ENCODE assay signal across 14 cellular contexts in the genomic region with DNA sequence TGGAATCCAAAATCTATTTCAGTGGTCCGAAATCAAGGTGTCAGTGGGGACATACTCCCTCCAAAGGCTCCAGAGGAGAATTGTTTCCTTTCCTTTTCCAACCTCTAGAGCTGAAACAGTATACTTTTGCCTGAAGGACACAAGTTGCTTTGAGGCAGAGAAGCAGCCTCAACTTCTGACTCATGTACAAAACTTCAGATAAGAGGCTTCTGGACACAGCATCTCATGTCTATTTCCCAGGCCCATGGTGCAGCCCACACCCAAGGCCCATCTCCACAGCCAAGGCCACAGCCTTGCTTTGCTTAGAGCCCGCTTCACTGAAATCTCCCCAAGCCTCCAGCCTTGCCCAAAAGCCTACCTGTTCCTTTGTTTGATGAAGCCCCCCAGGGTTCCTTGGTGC.
"Had no signal": no experiment of that assay in that cellular context is flagged by ENCODE, and none has a peak within 500 bp of the region (broad histone marks: within the 10 kb centered on the region; RNA-seq: fewer than 3 reads in every experiment).

No MANE protein-coding gene starts in this region.

- H3K4me3 Mint-ChIP-seq: activated CD4-positive, alpha-beta T cell treated with anti-CD3 and anti-CD28 coated beads, Interleukin-2, amount 10 ng/mL, durations not matched to agents 24 days and 14 days; activated naive CD8-positive, alpha-beta T cell treated with anti-CD3 and anti-CD28 coated beads, Interleukin-2, amount 10 ng/mL, durations not matched to agents 7 days and 5 days; nephron progenitor cell; T-helper 17 cell; WTC11 had no signal

- H3K4me1 Mint-ChIP-seq: activated CD4-positive, alpha-beta T cell treated with anti-CD3 and anti-CD28 coated beads, Interleukin-2, amount 10 ng/mL, durations not matched to agents 24 days and 14 days; activated naive CD8-positive, alpha-beta T cell treated with anti-CD3 and anti-CD28 coated beads, Interleukin-2, amount 10 ng/mL, durations not matched to agents 7 days and 5 days had no signal

- H3K9me3 Mint-ChIP-seq: activated CD4-positive, alpha-beta T cell treated with anti-CD3 and anti-CD28 coated beads, Interleukin-2, amount 10 ng/mL, durations not matched to agents 24 days and 14 days had no signal

- DNase-seq: activated CD4-positive, alpha-beta T cell treated with anti-CD3 and anti-CD28 coated beads, Interleukin-2, amount 10 ng/mL, durations not matched to agents 24 days and 14 days; activated CD8-positive, alpha-beta memory T cell treated with anti-CD3 and anti-CD28 coated beads for 24 hours; activated naive CD8-positive, alpha-beta T cell treated with anti-CD3 and anti-CD28 coated beads, Interleukin-2, amount 10 ng/mL, durations not matched to agents 7 days and 5 days; aorta; foreskin fibroblast; hypothalamus; nephron progenitor cell; stimulated activated CD4-positive, alpha-beta T cell treated with anti-CD3 and anti-CD28 coated beads, Interleukin-12 subunit alpha, Interleukin-12 subunit beta, amount 100 ng/mL, for 4 hours; stimulated activated CD4-positive, alpha-beta T cell treated with anti-CD3 and anti-CD28 coated beads, Interleukin-2, amount 100 ng/mL, for 24 hours; T-helper 17 cell had no signal

- H3K27ac Mint-ChIP-seq: activated CD4-positive, alpha-beta T cell treated with anti-CD3 and anti-CD28 coated beads, Interleukin-2, amount 10 ng/mL, durations not matched to agents 24 days and 14 days; activated naive CD8-positive, alpha-beta T cell treated with anti-CD3 and anti-CD28 coated beads, Interleukin-2, amount 10 ng/mL, durations not matched to agents 7 days and 5 days; nephron progenitor cell; T-helper 17 cell; WTC11 had no signal

- ATAC-seq: sciatic nerve, T-helper 17 cell had no signal

- FAIRE-seq: bronchial epithelial cell, urothelium cell line had no signal
